In genomic region chrX:1051421-1051820, GRCh38 we compare ENCODE assay signal across 10 cellular contexts.
"Had no signal": no experiment of that assay in that cellular context is flagged by ENCODE, and none has a peak within 500 bp of the region (broad histone marks: within the 10 kb centered on the region; RNA-seq: fewer than 3 reads in every experiment).

No MANE protein-coding gene starts in this region.

- H3K4me3 Mint-ChIP-seq: H9, HFFc6 had no signal

- FAIRE-seq: H54 had no signal

- H3K27ac Mint-ChIP-seq: H9, HFFc6 had no signal

- H3K9ac ChIP-seq: GM23248, KMS-11 had no signal

- H3K4me2 ChIP-seq: KMS-11 had no signal

- H2AFZ ChIP-seq: GM23248 had no signal

- DNase-seq: GM23248, GOT3, H9, HCEC 1CT, HFFc6, IMR-90, KBM-7 had no signal

- H3K4me3 ChIP-seq: GM23248 had no signal

- H3K27ac ChIP-seq: GM23248, HL-60, KMS-11 had no signal
